In genomic region chr9:70229579-70229978, GRCh38 we compare ENCODE assay signal across 10 cellular contexts. TPM values are rescaled to one million over a fixed set of nuclear protein-coding genes. Genes with fewer than 3 reads are reported as not detected.
DNase-seq lines count a peak whose midpoint lies in the region; ATAC-seq and TF ChIP-seq lines count a peak whose summit lies in the region.
"Had no signal": no experiment of that assay in that cellular context is flagged by ENCODE, and none has a peak within 500 bp of the region (broad histone marks: within the 10 kb centered on the region; RNA-seq: fewer than 3 reads in every experiment).

No MANE protein-coding gene starts in this region.

- no peaks in the 10 kb centered on the region for H3K36me3 ChIP-seq in mucosa of descending colon (ENCODE audit: low read depth)

- TF ChIP-seq CTCF in AG09319 (IDR thresholded peaks at IDR 0.05; ENCODE audit: low read depth, low read length), result peak; percentile 30
- peak; percentile 17; the same call in 1 of the 2 replicates for TF ChIP-seq CTCF in WI38 (IDR thresholded peaks at IDR 0.05; ENCODE audit: low read depth, low read length)
- TF ChIP-seq CTCF in mucosa of descending colon (IDR thresholded peaks at IDR 0.05), result no peak

- H3K4me1 ChIP-seq in mucosa of descending colon (ENCODE audit: low read depth), result no peaks in the 10 kb centered on the region

- no peaks in the 10 kb centered on the region for H3K9me3 ChIP-seq in mucosa of descending colon

- no peak overlapping the region for H3K4me3 ChIP-seq in WI38 (ENCODE audit: low read depth, low read length)
- H3K4me3 ChIP-seq in mucosa of descending colon, result no peak overlapping the region

- in situ Hi-C loops in KBM-7 (cut with MboI; ENCODE audit: low pct_unique_long_range_greater_than_20kb, low sequenced_read_pairs), result no loop called here

- intact Hi-C loops in mucosa of descending colon (cut with DNase I, micrococcal nuclease), result no loop called here

- ATAC-seq in HG03159 (IDR thresholded peaks at IDR 0.05; ENCODE audit: unreplicated experiment), result no peak
- ATAC-seq in mucosa of descending colon, result no peak

- DNase-seq in AG09319 (ENCODE audit: extremely low read depth, low read depth) (no peak), KBM-7 (peak; percentile 23), hepatic stellate cell (ENCODE audit: low spot score) (peak; percentile 10), iPS-NIHi7 (ENCODE audit: extremely low spot score) (no peak), SKM-1 treated with dmso at 0.1 percent for 144 hours (lab: John Stamatoyannopoulos, UW; ENCODE audit: unreplicated experiment) (no peak), mucosa of descending colon (no peak)
- DNase-seq: effector memory CD4-positive, alpha-beta T cell; T-helper 2 cell had no signal

RNA-seq across cellular contexts. Expression of gene SMC5, which starts 29.2 kb away (rescaled TPM):
- 10 to 100 TPM; 23.7 to 32.1 (median 31.7) TPM for total RNA-seq in mucosa of descending colon

Comparison
In these comparisons a context has a peak if more than half of its experiments do, and no peak if none do; other contexts are left out.
1. DNase-seq: peak in KBM-7 (single experiment) and hepatic stellate cell (single experiment); none in AG09319 (single experiment), iPS-NIHi7 (single experiment), SKM-1 treated with dmso at 0.1 percent for 144 hours (single experiment) and mucosa of descending colon (0 of 3).